In genomic region chr3:139185482-139185881, GRCh38 we compare ENCODE assay signal across 18 cellular contexts.
"Had no signal": no experiment of that assay in that cellular context is flagged by ENCODE, and none has a peak within 500 bp of the region (broad histone marks: within the 10 kb centered on the region; RNA-seq: fewer than 3 reads in every experiment).

No MANE protein-coding gene starts in this region.

- H3K27me3 Mint-ChIP-seq: dendritic cell treated with granulocyte-macrophage colony-stimulating factor and Interleukin-4, amounts not matched to agents 40 ng/mL and 50 ng/mL, for 4 days had no signal

- H3K4me3 ChIP-seq: colonic mucosa, dorsolateral prefrontal cortex, esophagus muscularis mucosa, gastroesophageal sphincter, heart left ventricle, left lung, lower lobe of right lung had no signal

- H3K4me1 ChIP-seq: colonic mucosa, foreskin keratinocyte, heart left ventricle, left lung, lower lobe of right lung had no signal

- H3K27me3 ChIP-seq: colonic mucosa, dorsolateral prefrontal cortex, esophagus muscularis mucosa, foreskin keratinocyte, gastroesophageal sphincter, heart left ventricle, left lung had no signal

- H3K4me3 Mint-ChIP-seq: dendritic cell treated with granulocyte-macrophage colony-stimulating factor and Interleukin-4, amounts not matched to agents 40 ng/mL and 50 ng/mL, for 4 days had no signal

- H3K36me3 ChIP-seq: colonic mucosa, esophagus muscularis mucosa, gastroesophageal sphincter, heart left ventricle, left lung, lower lobe of right lung had no signal

- DNase-seq: cerebellar nuclear complex; colonic mucosa; cortex of kidney; dorsolateral prefrontal cortex; effector CD4-positive, alpha-beta T cell; effector memory CD4-positive, alpha-beta T cell; foreskin keratinocyte; heart left ventricle; hippocampal formation; left cardiac atrium; left lung; left ventricle myocardium superior; lower lobe of right lung; mesenchymal stem cell; midbrain had no signal

- H3K27ac ChIP-seq: colonic mucosa, dorsolateral prefrontal cortex, esophagus muscularis mucosa, foreskin keratinocyte, gastroesophageal sphincter, heart left ventricle, left lung, lower lobe of right lung had no signal

- H3K27ac Mint-ChIP-seq: dendritic cell treated with granulocyte-macrophage colony-stimulating factor and Interleukin-4, amounts not matched to agents 40 ng/mL and 50 ng/mL, for 4 days had no signal

- H3K9me3 ChIP-seq: colonic mucosa, lower lobe of right lung had no signal
